ENCODE assay signal across 22 cellular contexts in genomic region chr20:19453369-19453768, GRCh38.
"Had no signal": no experiment of that assay in that cellular context is flagged by ENCODE, and none has a peak within 500 bp of the region (broad histone marks: within the 10 kb centered on the region; RNA-seq: fewer than 3 reads in every experiment).

No MANE protein-coding gene starts in this region.

- FAIRE-seq: islet of Langerhans had no signal

- H3K27ac Mint-ChIP-seq: activated CD4-positive, alpha-beta T cell treated with anti-CD3 and anti-CD28 coated beads, Interleukin-2, amount 10 ng/mL, durations not matched to agents 7 days and 5 days; activated CD8-positive, alpha-beta T cell treated with anti-CD3 and anti-CD28 coated beads for 36 hours; activated naive CD8-positive, alpha-beta T cell; natural killer cell had no signal

- H3K4me3 ChIP-seq: heart left ventricle, lower lobe of right lung, sigmoid colon, upper lobe of right lung had no signal

- H3K27ac ChIP-seq: epithelial cell of prostate, heart left ventricle, lower lobe of right lung, sigmoid colon, upper lobe of right lung, VCaP had no signal

- H3K4me3 Mint-ChIP-seq: activated CD4-positive, alpha-beta T cell treated with anti-CD3 and anti-CD28 coated beads, Interleukin-2, amount 10 ng/mL, durations not matched to agents 7 days and 5 days; activated CD8-positive, alpha-beta T cell treated with anti-CD3 and anti-CD28 coated beads for 36 hours; activated naive CD8-positive, alpha-beta T cell; natural killer cell had no signal

- DNase-seq: activated CD4-positive, alpha-beta T cell treated with anti-CD3 and anti-CD28 coated beads, Interleukin-2, amount 10 ng/mL, durations not matched to agents 7 days and 5 days; activated CD4-positive, CD25-positive, alpha-beta regulatory T cell treated with anti-CD3 and anti-CD28 coated beads, Interleukin-2, amount 50 U/mL, for 72 hours; activated CD8-positive, alpha-beta T cell treated with anti-CD3 and anti-CD28 coated beads for 36 hours; activated gamma-delta T cell treated with Interleukin-2 at 50 U/mL for 16 hours; amygdala; cerebellar nuclear complex; cortex of kidney; heart left ventricle; left cardiac atrium; lower lobe of right lung; mesendoderm; natural killer cell; nucleus accumbens; sigmoid colon; stimulated activated CD4-positive, alpha-beta T cell treated with anti-CD3 and anti-CD28 coated beads, Interleukin-4, amount 100 ng/mL, for 24 hours; stimulated activated naive CD4-positive, alpha-beta T cell treated with Interleukin-2 at 50 U/mL for 16 hours; upper lobe of right lung had no signal

- ATAC-seq: activated CD8-positive, alpha-beta T cell treated with anti-CD3 and anti-CD28 coated beads for 36 hours; heart left ventricle; left cardiac atrium; natural killer cell; SK-N-SH treated with all-trans-retinoic acid at 6 μM for 48 hours had no signal

- H3K36me3 ChIP-seq: heart left ventricle, lower lobe of right lung, sigmoid colon, upper lobe of right lung had no signal

- H3K27me3 Mint-ChIP-seq: activated CD4-positive, alpha-beta T cell treated with anti-CD3 and anti-CD28 coated beads, Interleukin-2, amount 10 ng/mL, durations not matched to agents 7 days and 5 days; activated naive CD8-positive, alpha-beta T cell had no signal

- H3K36me3 Mint-ChIP-seq: activated naive CD8-positive, alpha-beta T cell; natural killer cell had no signal

- H3K9me3 ChIP-seq: heart left ventricle, lower lobe of right lung, sigmoid colon, upper lobe of right lung had no signal

- H3K9me3 Mint-ChIP-seq: activated CD4-positive, alpha-beta T cell treated with anti-CD3 and anti-CD28 coated beads, Interleukin-2, amount 10 ng/mL, durations not matched to agents 7 days and 5 days; activated CD8-positive, alpha-beta T cell treated with anti-CD3 and anti-CD28 coated beads for 36 hours had no signal

- H3K27me3 ChIP-seq: heart left ventricle, sigmoid colon, upper lobe of right lung had no signal
